Comparison of ENCODE assay signal across 8 cellular contexts in the genomic region with DNA sequence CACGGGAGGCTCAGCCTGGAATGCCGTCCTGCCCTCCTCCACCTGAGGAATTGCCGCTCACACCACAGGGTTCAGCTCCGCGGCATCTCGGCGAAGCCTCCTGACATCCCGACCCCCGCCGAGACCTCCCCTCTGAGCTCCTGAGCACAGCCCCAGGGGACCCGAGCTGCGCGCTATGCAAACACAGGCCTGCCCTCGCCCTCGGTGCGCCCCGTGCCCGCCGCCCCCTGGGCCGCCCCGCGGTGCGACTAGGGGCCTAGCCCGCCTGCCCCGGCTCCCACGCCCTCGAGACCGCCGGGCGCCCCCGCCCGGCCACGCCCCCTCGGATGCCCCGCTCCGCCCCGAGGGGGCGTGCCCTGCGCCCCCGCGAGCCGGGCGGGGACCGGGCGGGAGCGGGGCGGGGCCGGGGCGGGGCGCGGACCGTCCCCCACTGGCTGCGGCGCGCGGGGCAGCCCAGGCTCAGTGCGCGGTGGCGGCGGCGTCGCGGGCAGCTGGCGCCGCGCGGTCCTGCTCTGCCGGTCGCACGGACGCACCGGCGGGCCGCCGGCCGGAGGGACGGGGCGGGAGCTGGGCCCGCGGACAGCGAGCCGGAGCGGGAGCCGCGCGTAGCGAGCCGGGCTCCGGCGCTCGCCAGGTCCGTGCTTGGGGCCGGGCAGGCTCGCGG. TPM values are rescaled to one million over a fixed set of nuclear protein-coding genes. Genes with fewer than 3 reads are reported as not detected.
DNase-seq lines count a peak whose midpoint lies in the region; ATAC-seq and TF ChIP-seq lines count a peak whose summit lies in the region.

A gene (plus strand): TSS at position 462 of the 664 bp plus-strand sequence. CDS start 642 bp downstream, outside the sequence.

- peaks cover 2% of the 10 kb centered on the region; the same call in 1 of the 2 replicates for H3K4me1 ChIP-seq in HUES64 (ENCODE audit: insufficient read depth, low read length)
- peaks cover 16% of the 10 kb centered on the region for H3K4me1 ChIP-seq in effector memory CD4-positive, alpha-beta T cell (ENCODE audit: control insufficient read depth, insufficient read depth, low read length, poor library complexity, severe bottlenecking)
- peaks cover 21% of the 10 kb centered on the region for H3K4me1 ChIP-seq in mucosa of descending colon (ENCODE audit: low read depth)
- peaks cover 13% of the 10 kb centered on the region for H3K4me1 ChIP-seq in thymus (ENCODE audit: control insufficient read depth, insufficient read depth, low read length)

- H3K27me3 ChIP-seq in HUES64 (ENCODE audit: insufficient read depth, low read length): peaks cover 53% of the 10 kb centered on the region
- peaks cover 30% of the 10 kb centered on the region for H3K27me3 ChIP-seq in effector memory CD4-positive, alpha-beta T cell (replicated peaks; ENCODE audit: control insufficient read depth, insufficient read depth, low read length, poor library complexity, severe bottlenecking)
- H3K27me3 ChIP-seq in thymus (ENCODE audit: control insufficient read depth, insufficient read depth): peaks cover 56% of the 10 kb centered on the region

- H3K4me3 ChIP-seq in HUES64 (ENCODE audit: low read length) (peak within 1 kb of the TSS; percentile 70), mucosa of descending colon (peak within 1 kb of the TSS; percentile 50), thymus (ENCODE audit: low read length) (peak within 1 kb of the TSS; percentile 67)
- H3K4me3 ChIP-seq in effector memory CD4-positive, alpha-beta T cell (ENCODE audit: insufficient read depth, low read depth, low read length, poor library complexity, severe bottlenecking): peak within 1 kb of the TSS; percentile 48

- ATAC-seq in mucosa of descending colon: peak; percentile 66

- no peaks in the 10 kb centered on the region for H3K9me3 ChIP-seq in HUES64 (ENCODE audit: insufficient read depth, low read depth, low read length)
- no peaks in the 10 kb centered on the region for H3K9me3 ChIP-seq in effector memory CD4-positive, alpha-beta T cell (ENCODE audit: control insufficient read depth, low read length)
- no peaks in the 10 kb centered on the region for H3K9me3 ChIP-seq in mucosa of descending colon
- H3K9me3 ChIP-seq in thymus (ENCODE audit: control insufficient read depth): no peaks in the 10 kb centered on the region

- DNase-seq in NCI-H82 (lab: John Stamatoyannopoulos, UW): peak; percentile 61
- no peak for DNase-seq in NCI-H82 treated with DMSO at 0.1 percent for 48 hours (lab: John Stamatoyannopoulos, UW; ENCODE audit: unreplicated experiment)
- DNase-seq in activated CD4-positive, alpha-beta T cell treated with anti-CD3 and anti-CD28 coated beads for 4 hours: peak; percentile 24 to 38
- peak in 1 of 3 donors; percentile 6 for DNase-seq in effector memory CD4-positive, alpha-beta T cell
- peak in 2 of 3 donors; percentile 61 to 76 for DNase-seq in mucosa of descending colon
- DNase-seq in inferior parietal cortex (ENCODE audit: extremely low spot score): no peak

- WGBS in HUES64: under 1% methylated on average over 90 of the region's 95 CpGs
- WGBS in thymus: 3% methylated on average over 95 of the region's 95 CpGs

- intact Hi-C loops in mucosa of descending colon (cut with DNase I, micrococcal nuclease): no loop called here

- H3K36me3 ChIP-seq in HUES64 (ENCODE audit: insufficient read depth, low read length) (no peaks in the 10 kb centered on the region), mucosa of descending colon (ENCODE audit: low read depth) (no peaks in the 10 kb centered on the region), thymus (ENCODE audit: control insufficient read depth, insufficient read depth) (no peaks in the 10 kb centered on the region)
- H3K36me3 ChIP-seq in effector memory CD4-positive, alpha-beta T cell (ENCODE audit: control insufficient read depth, insufficient read depth, low read length): no peaks in the 10 kb centered on the region

- TF ChIP-seq CTCF in mucosa of descending colon (IDR thresholded peaks at IDR 0.05): no peak

- peak within 1 kb of the TSS; percentile 70 for H3K9ac ChIP-seq in HUES64 (ENCODE audit: low read depth, low read length)

- H3K27ac ChIP-seq in HUES64 (ENCODE audit: low read depth, low read length): peak within 1 kb of the TSS; percentile 64; the same call in 1 of the 2 replicates
- H3K27ac ChIP-seq in effector memory CD4-positive, alpha-beta T cell (ENCODE audit: insufficient read depth, low read length, poor library complexity, severe bottlenecking): no peak within 1 kb of the TSS
- no peak within 1 kb of the TSS for H3K27ac ChIP-seq in thymus (ENCODE audit: low read depth)

RNA-seq across cellular contexts. Expression of the gene that starts here (rescaled TPM):
- 20.2 TPM for polyA plus RNA-seq in HUES64 (2013, experiment 1 of 2)
- 20.2 TPM for polyA plus RNA-seq in HUES64 (2013, experiment 2 of 2)
- 10 to 100 TPM; 25.5 to 79.1 (median 31.2) TPM for total RNA-seq in mucosa of descending colon
- 13.2 TPM for polyA plus RNA-seq in thymus

Comparison
In these comparisons a context has a peak if more than half of its experiments do, and no peak if none do; other contexts are left out.
1. DNase-seq: peak in NCI-H82 (single experiment), activated CD4-positive, alpha-beta T cell treated with anti-CD3 and anti-CD28 coated beads for 4 hours (2 of 2) and mucosa of descending colon (2 of 3); none in NCI-H82 treated with DMSO at 0.1 percent for 48 hours (single experiment) and inferior parietal cortex (single experiment).
2. Peak in every context shown above with its lines, with median percentiles within 50 percentile points of each other: H3K4me3 ChIP-seq.